19 cellular contexts compared by ENCODE assay signal in the genomic region with DNA sequence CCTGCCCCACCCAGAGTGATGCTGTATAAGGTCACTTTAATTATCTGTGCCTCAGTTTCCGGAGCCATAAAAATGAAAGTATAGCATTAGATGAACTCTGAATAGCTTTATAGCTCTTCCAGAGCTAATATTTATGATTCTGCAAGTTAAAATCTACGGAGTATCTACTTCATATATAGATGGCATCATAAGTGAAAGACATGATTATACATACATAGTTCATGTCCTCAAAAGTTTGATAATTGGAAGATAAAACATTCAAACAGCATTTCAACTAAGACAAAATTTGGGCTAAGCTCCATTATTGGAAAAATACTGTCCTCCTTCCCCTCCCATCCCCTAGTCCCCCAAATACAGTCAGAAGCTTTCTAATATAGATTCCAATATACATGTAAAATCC. TPM values are rescaled to one million over a fixed set of nuclear protein-coding genes. Genes with fewer than 3 reads are reported as not detected.
DNase-seq lines count a peak whose midpoint lies in the region; ATAC-seq, FAIRE-seq and TF ChIP-seq lines count a peak whose summit lies in the region.
"Had no signal": no experiment of that assay in that cellular context is flagged by ENCODE, and none has a peak within 500 bp of the region (broad histone marks: within the 10 kb centered on the region; RNA-seq: fewer than 3 reads in every experiment).

No MANE protein-coding gene starts in this region.

- H3K27me3 ChIP-seq in CD4-positive, alpha-beta T cell (ENCODE audit: control insufficient read depth, insufficient read depth, low read length): no peaks in the 10 kb centered on the region
- H3K27me3 ChIP-seq in Peyer's patch: peaks cover 0 to 6% of the 10 kb centered on the region in 2 donors

- TF ChIP-seq CTCF in CD4-positive, alpha-beta T cell (IDR thresholded peaks at IDR 0.05): no peak
- TF ChIP-seq CTCF in D721Med (IDR thresholded peaks at IDR 0.05; ENCODE audit: insufficient read depth, missing control alignments): no peak
- TF ChIP-seq CTCF in Peyer's patch (IDR thresholded peaks at IDR 0.05): no peak

- no peak overlapping the region for H3K4me3 Mint-ChIP-seq in CD4-positive, alpha-beta T cell
- peak overlapping the region; percentile 5 for H3K4me3 Mint-ChIP-seq in activated T-helper 17 cell treated with anti-CD3 and anti-CD28 coated beads, Interleukin-2, amount 50 U/mL, for 72 hours
- no peak overlapping the region for H3K4me3 Mint-ChIP-seq in naive thymus-derived CD8-positive, alpha-beta T cell
- H3K4me3 Mint-ChIP-seq: GM23338 had no signal

- POLR2A ChIA-PET in CD4-positive, alpha-beta T cell (lab: Charles Lee): interaction anchor here (1.2 kb wide), 1 partner anchor 202 kb away, joined by 3 read pairs; no protein-coding TSS in a partner anchor
- POLR2A ChIA-PET in naive thymus-derived CD8-positive, alpha-beta T cell (lab: Charles Lee): interaction anchor here (0.5 kb wide), 1 partner anchor 20 kb away, joined by 3 read pairs; no protein-coding TSS in a partner anchor

- intact Hi-C loops in CD4-positive, alpha-beta T cell (cut with DNase I, micrococcal nuclease): loop anchor here (5.0 to 10.0 kb wide), 6 partner anchors 39 to 1119 kb away; a partner anchor contains a TSS

- H3K9me3 Mint-ChIP-seq in CD4-positive, alpha-beta T cell: no peaks in the 10 kb centered on the region
- H3K9me3 Mint-ChIP-seq in activated T-helper 17 cell treated with anti-CD3 and anti-CD28 coated beads, Interleukin-2, amount 50 U/mL, for 72 hours: no peaks in the 10 kb centered on the region
- peaks cover 0 to 1% (median 0%) of the 10 kb centered on the region in 9 donors for H3K9me3 Mint-ChIP-seq in naive thymus-derived CD8-positive, alpha-beta T cell
- H3K9me3 Mint-ChIP-seq: GM23338 had no signal

- no peak for ATAC-seq in CD4-positive, alpha-beta T cell (ENCODE audit: poor library complexity)
- no peak for ATAC-seq in activated T-helper 17 cell treated with anti-CD3 and anti-CD28 coated beads, Interleukin-2, amount 50 U/mL, for 72 hours (replicated peaks)
- ATAC-seq in naive thymus-derived CD8-positive, alpha-beta T cell: no peak
- ATAC-seq: GM23338, HepG2 had no signal

- no peak for TF ChIP-seq POLR2A in Peyer's patch (IDR thresholded peaks at IDR 0.05)

- H3K36me3 Mint-ChIP-seq in CD4-positive, alpha-beta T cell (ENCODE audit: low read depth): peaks cover 26% of the 10 kb centered on the region
- peaks cover 9% of the 10 kb centered on the region for H3K36me3 Mint-ChIP-seq in activated T-helper 17 cell treated with anti-CD3 and anti-CD28 coated beads, Interleukin-2, amount 50 U/mL, for 72 hours (ENCODE audit: low read depth)
- peaks cover 0 to 6% (median 0%) of the 10 kb centered on the region in 3 donors for H3K36me3 Mint-ChIP-seq in naive thymus-derived CD8-positive, alpha-beta T cell

- no peaks in the 10 kb centered on the region for H3K36me3 ChIP-seq in Peyer's patch

- H3K27ac Mint-ChIP-seq in CD4-positive, alpha-beta T cell: peak overlapping the region; percentile 100
- no peak overlapping the region for H3K27ac Mint-ChIP-seq in activated T-helper 17 cell treated with anti-CD3 and anti-CD28 coated beads, Interleukin-2, amount 50 U/mL, for 72 hours
- peak overlapping the region in 8 of 10 donors; percentile 23 to 93 (median 64) for H3K27ac Mint-ChIP-seq in naive thymus-derived CD8-positive, alpha-beta T cell
- H3K27ac Mint-ChIP-seq: GM23338 had no signal

- no peaks in the 10 kb centered on the region for H3K27me3 Mint-ChIP-seq in CD4-positive, alpha-beta T cell
- no peaks in the 10 kb centered on the region for H3K27me3 Mint-ChIP-seq in activated T-helper 17 cell treated with anti-CD3 and anti-CD28 coated beads, Interleukin-2, amount 50 U/mL, for 72 hours
- H3K27me3 Mint-ChIP-seq in naive thymus-derived CD8-positive, alpha-beta T cell: no peaks in the 10 kb centered on the region

- peak; percentile 79 for FAIRE-seq in D721Med (lab: Jason Lieb, UNC)
- FAIRE-seq: GM12891, HepG2, HTR-8/SVneo had no signal

- H3K4me1 Mint-ChIP-seq in CD4-positive, alpha-beta T cell (ENCODE audit: low read depth): peaks cover 67% of the 10 kb centered on the region
- H3K4me1 Mint-ChIP-seq in activated T-helper 17 cell treated with anti-CD3 and anti-CD28 coated beads, Interleukin-2, amount 50 U/mL, for 72 hours: peaks cover 20% of the 10 kb centered on the region
- peaks cover 14 to 66% (median 48%) of the 10 kb centered on the region in 4 donors for H3K4me1 Mint-ChIP-seq in naive thymus-derived CD8-positive, alpha-beta T cell

- CTCF ChIA-PET in CD4-positive, alpha-beta T cell (lab: Charles Lee): interaction anchor here (0.6 to 1.0 kb wide), 3 partner anchors 54 to 1197 kb away, joined by 3 to 4 read pairs (median 3); no protein-coding TSS in a partner anchor

- H3K27ac ChIP-seq in CD4-positive, alpha-beta T cell (ENCODE audit: low read depth, low read length): no peak overlapping the region
- H3K27ac ChIP-seq in Peyer's patch: no peak overlapping the region
- H3K27ac ChIP-seq: C4-2B, KMS-11 had no signal

- no peaks in the 10 kb centered on the region for H3K4me1 ChIP-seq in Peyer's patch

- no peak for DNase-seq in CD4-positive, alpha-beta T cell
- DNase-seq in D721Med (ENCODE audit: insufficient read length, low spot score) (no peak), NCI-H1436 (lab: John Stamatoyannopoulos, UW) (no peak), NCI-H2107 (lab: John Stamatoyannopoulos, UW) (no peak), Peyer's patch (no peak)
- DNase-seq in naive thymus-derived CD8-positive, alpha-beta T cell: no peak
- DNase-seq: ACHN, Calu3, DMS153, DMS79 treated with DMSO at 0.1 percent for 48 hours, EL, H7 had no signal

- H3K4me3 ChIP-seq in Peyer's patch: no peak overlapping the region
- H3K4me3 ChIP-seq: GM23338 had no signal

- H3K9me3 ChIP-seq in CD4-positive, alpha-beta T cell (ENCODE audit: control insufficient read depth, low read length): no peaks in the 10 kb centered on the region
- no peaks in the 10 kb centered on the region for H3K9me3 ChIP-seq in Peyer's patch

RNA-seq across cellular contexts. Expression of a gene that starts 4.2 kb away (rescaled TPM):
- 10 to 100 TPM; 80.4 to 88.5 TPM for total RNA-seq in CD4-positive, alpha-beta T cell
- total RNA-seq in activated T-helper 17 cell treated with anti-CD3 and anti-CD28 coated beads, Interleukin-2, amount 50 U/mL, for 72 hours: 10 to 100 TPM; 32.2 to 53.2 TPM
- total RNA-seq in naive thymus-derived CD8-positive, alpha-beta T cell: 10 to 100 TPM; 79.0 to 86.5 TPM
- polyA plus RNA-seq in naive thymus-derived CD8-positive, alpha-beta T cell: 1 to 10 TPM; 1.7 to 4.6 (median 2.8) TPM
- total RNA-seq in Peyer's patch: 10 to 100 TPM in 3 of 4 donors, 1 to 10 TPM in 1; 4.4 to 71.8 (median 15.2) TPM
